1 cellular context compared by ENCODE assay signal in genomic region chr16:50153648-50154368, GRCh38.
A peak's percentile ranks its signal among the peaks of the same experiment; 100 is the strongest.
TF ChIP-seq lines count a peak whose summit lies in the region.

No MANE protein-coding gene starts in this region.

TF ChIP-seq in HEK293, 187 proteins besides CTCF, POLR2A, EP300 and RAD21 (continued from another document):
- TF ChIP-seq PATZ1 (tag by site-specific recombination; IDR thresholded peaks at IDR 0.05) (no peak), ZNF510 (tag by site-specific recombination; IDR thresholded peaks at IDR 0.05; ENCODE audit: insufficient replicate concordance) (no peak), ZNF335 (tag by site-specific recombination; conservative IDR thresholded peaks at IDR 0.05) (0 out of 2 replicates have a peak, but pooled peaks have one; percentile 9), ZBTB26 (tag by site-specific recombination; optimal IDR thresholded peaks at IDR 0.05) (peak; percentile 87), SALL2 (tag by site-specific recombination; IDR thresholded peaks at IDR 0.05; ENCODE audit: borderline replicate concordance) (no peak), IKZF3 (tag by site-specific recombination; IDR thresholded peaks at IDR 0.05) (no peak), SCRT2 (tag by site-specific recombination; IDR thresholded peaks at IDR 0.05) (0 out of 2 replicates have a peak, but pooled peaks have one; percentile 17), GLIS2 (tag by site-specific recombination; IDR thresholded peaks at IDR 0.05) (peak; percentile 87), SP7 (tag by site-specific recombination; IDR thresholded peaks at IDR 0.05) (no peak)
